In genomic region chr19:23785982-23786381, GRCh38 we compare ENCODE assay signal across 23 cellular contexts. TPM values are rescaled to one million over a fixed set of nuclear protein-coding genes. Genes with fewer than 3 reads are reported as not detected.
A peak's percentile ranks its signal among the peaks of the same experiment; 100 is the strongest.
DNase-seq lines count a peak whose midpoint lies in the region; ATAC-seq and TF ChIP-seq lines count a peak whose summit lies in the region.
"Had no signal": no experiment of that assay in that cellular context is flagged by ENCODE, and none has a peak within 500 bp of the region (broad histone marks: within the 10 kb centered on the region; RNA-seq: fewer than 3 reads in every experiment).

No MANE protein-coding gene starts in this region.

- peaks cover 0 to 11% of the 10 kb centered on the region in 2 donors for H3K36me3 ChIP-seq in lung (ENCODE audit: control insufficient read depth in 2 of 2, insufficient read depth in 2 of 2, low read length in 2 of 2)
- H3K36me3 ChIP-seq in GM23248 (ENCODE audit: low read depth) = no peaks in the 10 kb centered on the region
- H3K36me3 ChIP-seq: BE2C had no signal

- H3K9me3 ChIP-seq in lung (ENCODE audit: control insufficient read depth in 2 of 2, insufficient read depth in 1 of 2, low read length in 1 of 2) (peaks cover 0 to 37% of the 10 kb centered on the region in 2 donors), GM23248 (ENCODE audit: low read depth) (no peaks in the 10 kb centered on the region)
- H3K9me3 ChIP-seq: BE2C had no signal

- H4K20me1 ChIP-seq in GM23248 (ENCODE audit: insufficient read depth) = no peaks in the 10 kb centered on the region
- H4K20me1 ChIP-seq: BLaER1 had no signal

- H3K4me1 ChIP-seq in lung (ENCODE audit: control insufficient read depth in 2 of 2, insufficient read depth in 2 of 2, low read length in 2 of 2) (peaks cover 0 to 2% of the 10 kb centered on the region in 2 donors), GM23248 (ENCODE audit: insufficient read depth) (no peaks in the 10 kb centered on the region)
- H3K4me1 ChIP-seq: BE2C, BLaER1 had no signal

- peak overlapping the region; percentile 32 for H3K27ac Mint-ChIP-seq in type B pancreatic cell

- no peaks in the 10 kb centered on the region for H3K9me2 ChIP-seq in GM23248 (ENCODE audit: insufficient read depth)

- no peaks in the 10 kb centered on the region for H3K27me3 ChIP-seq in lung (ENCODE audit: control insufficient read depth, insufficient read depth)
- H3K27me3 ChIP-seq in GM23248 (replicated peaks; ENCODE audit: insufficient read depth) = no peaks in the 10 kb centered on the region
- H3K27me3 ChIP-seq: BE2C, BLaER1 had no signal

- H3K4me3 ChIP-seq in lung (no peak overlapping the region), GM23248 (no peak overlapping the region)
- H3K4me3 ChIP-seq: BLaER1, GM12878 had no signal

- intact Hi-C loops in left colon (cut with DNase I, micrococcal nuclease) = no loop called here

- no peaks in the 10 kb centered on the region for H3F3A ChIP-seq in GM23248 (ENCODE audit: insufficient read depth)

- TF ChIP-seq CTCF in lung (IDR thresholded peaks at IDR 0.05; ENCODE audit: control extremely low read depth, extremely low read depth) = no peak
- TF ChIP-seq CTCF in type B pancreatic cell (conservative IDR thresholded peaks at IDR 0.05) = no peak

- H3K4me1 Mint-ChIP-seq in type B pancreatic cell (ENCODE audit: unreplicated experiment) = no peaks in the 10 kb centered on the region
- H3K4me1 Mint-ChIP-seq: CD8-positive, alpha-beta memory T cell had no signal

- H3K27me3 Mint-ChIP-seq in type B pancreatic cell = no peaks in the 10 kb centered on the region
- H3K27me3 Mint-ChIP-seq: CD4-positive, alpha-beta memory T cell; CD4-positive, CD25-positive, alpha-beta regulatory T cell; CD8-positive, alpha-beta memory T cell had no signal

- in situ Hi-C loops in GM23248 (cut with MboI) = no loop called here

- no peak overlapping the region for H2AFZ ChIP-seq in GM23248

- no peaks in the 10 kb centered on the region for H3K79me2 ChIP-seq in GM23248 (ENCODE audit: insufficient read depth)

- peaks cover 62% of the 10 kb centered on the region for H3K36me3 Mint-ChIP-seq in type B pancreatic cell

- H3K27ac ChIP-seq in lung (ENCODE audit: low read depth in 1 of 2, low read length in 1 of 2) = no peak overlapping the region
- H3K27ac ChIP-seq in GM23248 = no peak overlapping the region
- H3K27ac ChIP-seq: BLaER1 had no signal

- no peak overlapping the region for H3K9ac ChIP-seq in GM23248
- H3K9ac ChIP-seq: BLaER1 had no signal

- WGBS in lung, 2 donors = 72 to 86% methylated on average over 3 of the region's 3 CpGs
- WGBS in GM23248 (ENCODE audit: low coverage in 1 of 2, low lambda C conversion rate in 2 of 2, missing lambda C conversion rate in 2 of 2), 2 experiments = 51 to 59% methylated on average over 3 of the region's 3 CpGs

- peak; percentile 18 for ATAC-seq in left colon
- ATAC-seq in lung (ENCODE audit: insufficient read depth, low FRiP score) = no peak
- no peak for ATAC-seq in HG02588 (IDR thresholded peaks at IDR 0.05; ENCODE audit: unreplicated experiment)
- ATAC-seq: GM12878 had no signal

- no peaks in the 10 kb centered on the region for H3K9me3 Mint-ChIP-seq in type B pancreatic cell
- H3K9me3 Mint-ChIP-seq: CD8-positive, alpha-beta memory T cell had no signal

- peak; percentile 14 for DNase-seq in astrocyte of the hippocampus (ENCODE audit: low read depth, low spot score)
- DNase-seq in left colon = no peak
- peak; percentile 6 for DNase-seq in lung (ENCODE audit: low spot score)
- DNase-seq in type B pancreatic cell (ENCODE audit: extremely low spot score, unreplicated experiment) = no peak
- no peak for DNase-seq in NCI-H1436 (lab: John Stamatoyannopoulos, UW)
- DNase-seq in GM19240 (ENCODE audit: insufficient read length, low spot score) = no peak
- no peak for DNase-seq in GM23248
- DNase-seq: 8988T; ACHN; BE2C; C1 segment of cervical spinal cord; CD4-positive, alpha-beta memory T cell; CD4-positive, CD25-positive, alpha-beta regulatory T cell; CD8-positive, alpha-beta memory T cell; COR-L47; DMS 273 treated with DMSO at 0.1 percent for 48 hours; DMS153; DMS79 treated with DMSO at 0.1 percent for 48 hours; GDM1 had no signal

- H3K4me3 Mint-ChIP-seq in type B pancreatic cell = no peak overlapping the region
- H3K4me3 Mint-ChIP-seq: CD14-positive monocyte; CD4-positive, alpha-beta memory T cell; CD4-positive, CD25-positive, alpha-beta regulatory T cell; CD8-positive, alpha-beta memory T cell had no signal

- no peak overlapping the region for H3K4me2 ChIP-seq in GM23248 (ENCODE audit: unreplicated experiment)
- H3K4me2 ChIP-seq: BLaER1 had no signal

RNA-seq across cellular contexts. Expression of gene ZNF681, which starts 27.3 kb away (rescaled TPM):
- total RNA-seq in left colon = 1 to 10 TPM; 3.1 TPM
- 1 to 10 TPM; 2.1 to 4.8 TPM for total RNA-seq in lung
- under 1 TPM; 0.58 to 0.81 TPM for polyA plus RNA-seq in lung
- 8.4 and 8.5 TPM in 2 replicates for total RNA-seq in type B pancreatic cell (ENCODE audit: low replicate concordance)
- total RNA-seq in GM23248 (2014; rRNA removed; shearing (Covaris generic)) = 0.32 and 10.2 TPM in 2 replicates
- 0.38 and 1.1 TPM in 2 replicates for polyA plus RNA-seq in GM23248 (2016; fragmentation: Nextera tagmentation; extraction: Ambion mirVana)

Comparison
In these comparisons a context has a peak if more than half of its experiments do, and no peak if none do; other contexts are left out.
1. DNase-seq: peak in astrocyte of the hippocampus (single experiment) and lung (single experiment); none in left colon (0 of 2), type B pancreatic cell (single experiment), NCI-H1436 (single experiment), GM19240 (single experiment) and GM23248 (single experiment).